16 cellular contexts compared by ENCODE assay signal in genomic region chrX:138986866-138987265, GRCh38.
DNase-seq lines count a peak whose midpoint lies in the region; ATAC-seq, FAIRE-seq and TF ChIP-seq lines count a peak whose summit lies in the region.
"Had no signal": no experiment of that assay in that cellular context is flagged by ENCODE, and none has a peak within 500 bp of the region (broad histone marks: within the 10 kb centered on the region; RNA-seq: fewer than 3 reads in every experiment).

No MANE protein-coding gene starts in this region.

- 82 to 87% (median 85%) methylated on average over 1 of the region's 1 CpG for WGBS in ovary, 3 donors

- no peak for ATAC-seq in HG02884 (IDR thresholded peaks at IDR 0.05; ENCODE audit: unreplicated experiment)
- ATAC-seq: CD8-positive, alpha-beta T cell; HCT116 had no signal

- H3K27ac ChIP-seq in ovary: no peak overlapping the region
- H3K27ac ChIP-seq: HL-60 had no signal

- H3K36me3 ChIP-seq in bronchial epithelial cell (ENCODE audit: control insufficient read depth, insufficient read depth, low read length): no peaks in the 10 kb centered on the region
- H3K36me3 ChIP-seq in ovary: no peaks in the 10 kb centered on the region

- no peak for TF ChIP-seq POLR2A in ovary (IDR thresholded peaks at IDR 0.05)

- DNase-seq in Daoy (ENCODE audit: low read depth) (peak; percentile 1), M059J (ENCODE audit: low read depth) (peak; percentile 64), bronchial epithelial cell (ENCODE audit: low read depth) (peak; percentile 41), renal cortical epithelial cell (ENCODE audit: low read depth) (peak; percentile 53), ovary (no peak)
- no peak for DNase-seq in activated CD4-positive, alpha-beta T cell treated with anti-CD3 and anti-CD28 coated beads, Interleukin-2, amount 50 U/mL, for 1 hour
- DNase-seq: CD8-positive, alpha-beta T cell; KG1; NCI-H1105 treated with DMSO at 0.1 percent for 48 hours; NCI-H187 treated with DMSO at 0.1 percent for 48 hours; NCI-H446; SHP77 treated with DMSO at 0.1 percent for 48 hours had no signal

- TF ChIP-seq CTCF in bronchial epithelial cell (IDR thresholded peaks at IDR 0.05; ENCODE audit: insufficient read depth, low read length, severe bottlenecking): no peak
- no peak for TF ChIP-seq CTCF in ovary (IDR thresholded peaks at IDR 0.05)

- no peaks in the 10 kb centered on the region for H3K4me1 ChIP-seq in ovary (ENCODE audit: insufficient read depth)

- intact Hi-C loops in ovary (cut with DNase I): no loop called here

- no peak for TF ChIP-seq EP300 in ovary (IDR thresholded peaks at IDR 0.05)

- no peaks in the 10 kb centered on the region for H3K9me3 ChIP-seq in ovary

- FAIRE-seq in bronchial epithelial cell (lab: Jason Lieb, UNC): no peak
- FAIRE-seq: GM18507 had no signal

- no peak overlapping the region for H3K4me3 ChIP-seq in bronchial epithelial cell (ENCODE audit: low read depth, low read length)
- no peak overlapping the region for H3K4me3 ChIP-seq in ovary

- H3K27me3 ChIP-seq in bronchial epithelial cell (ENCODE audit: control insufficient read depth, insufficient read depth, low read length): no peaks in the 10 kb centered on the region
- H3K27me3 ChIP-seq in ovary: no peaks in the 10 kb centered on the region

Comparison
In these comparisons a context has a peak if more than half of its experiments do, and no peak if none do; other contexts are left out.
1. DNase-seq: peak in Daoy (single experiment), M059J (single experiment), bronchial epithelial cell (single experiment) and renal cortical epithelial cell (single experiment); none in ovary (0 of 5) and activated CD4-positive, alpha-beta T cell treated with anti-CD3 and anti-CD28 coated beads, Interleukin-2, amount 50 U/mL, for 1 hour (single experiment).